Comparison of ENCODE assay signal across 9 cellular contexts in the genomic region with DNA sequence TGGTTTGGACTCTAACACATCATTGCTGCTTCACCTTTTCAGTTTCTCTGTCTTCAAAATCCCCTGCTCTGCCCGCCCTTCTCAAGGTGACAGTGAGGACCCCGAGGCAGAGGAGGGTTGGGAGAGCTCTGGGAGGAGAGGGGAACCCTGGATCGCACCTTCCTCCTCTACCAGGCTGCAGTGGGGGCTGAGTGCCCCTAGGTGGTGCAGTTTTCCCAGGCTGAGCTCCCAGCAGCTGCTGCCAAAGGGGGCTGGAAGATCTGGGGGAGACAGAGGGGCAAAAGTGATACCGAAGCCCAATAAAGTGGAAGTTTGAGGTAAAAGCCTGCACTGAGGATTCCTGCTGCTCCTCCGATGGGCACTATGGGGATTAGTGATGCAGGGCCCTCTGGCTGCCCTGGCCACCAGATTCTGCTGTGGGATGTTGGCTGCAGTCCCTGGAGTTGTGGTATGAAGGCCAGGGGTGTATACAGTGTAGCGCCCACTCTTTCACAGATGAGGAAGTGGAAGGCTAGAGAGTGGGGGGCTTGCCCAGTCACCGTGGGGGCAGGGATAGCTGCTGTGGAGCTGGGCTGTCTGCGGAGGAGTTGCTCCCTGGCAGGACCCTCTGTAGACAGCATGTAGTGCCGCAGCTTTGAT. TPM values are rescaled to one million over a fixed set of nuclear protein-coding genes. Genes with fewer than 3 reads are reported as not detected.
A peak's percentile ranks its signal among the peaks of the same experiment; 100 is the strongest.
DNase-seq lines count a peak whose midpoint lies in the region; ATAC-seq, FAIRE-seq and TF ChIP-seq lines count a peak whose summit lies in the region.
"Had no signal": no experiment of that assay in that cellular context is flagged by ENCODE, and none has a peak within 500 bp of the region (broad histone marks: within the 10 kb centered on the region; RNA-seq: fewer than 3 reads in every experiment).

No MANE protein-coding gene starts in this region.

- intact Hi-C loops in mammary epithelial cell (cut with micrococcal nuclease): loop anchor here (1.0 kb wide), 2 partner anchors 135 to 150 kb away; no protein-coding TSS in a partner anchor
- intact Hi-C loops in right lobe of liver (cut with DNase I): loop anchor here in 1 of 2 donors (5.0 kb wide), 1 partner anchor 130 kb away; no protein-coding TSS in a partner anchor

- CTCF ChIA-PET in mammary epithelial cell (lab: Charles Lee; ENCODE audit: low non-redundant PET): interaction anchor here (0.5 to 0.9 kb wide), 3 partner anchors 100 to 152 kb away, joined by 3 to 6 read pairs (median 4); no protein-coding TSS in a partner anchor

- H3K4me1 ChIP-seq in mammary epithelial cell (ENCODE audit: insufficient read depth, low read length): no peaks in the 10 kb centered on the region
- no peaks in the 10 kb centered on the region for H3K4me1 ChIP-seq in right lobe of liver
- H3K4me1 ChIP-seq in thoracic aorta (ENCODE audit: control insufficient read depth in 1 of 2, low read depth in 2 of 2): no peaks in the 10 kb centered on the region

- H3K36me3 ChIP-seq in mammary epithelial cell (ENCODE audit: insufficient read depth, low read length): no peaks in the 10 kb centered on the region
- H3K36me3 ChIP-seq in right lobe of liver: no peaks in the 10 kb centered on the region
- H3K36me3 ChIP-seq in thoracic aorta: no peaks in the 10 kb centered on the region

- 41% methylated on average over 5 of the region's 9 CpGs for WGBS in mammary epithelial cell (ENCODE audit: low coverage, missing lambda C conversion rate)
- 19% methylated on average over 4 of the region's 9 CpGs for WGBS in right lobe of liver (ENCODE audit: insufficient coverage, low coverage, low lambda C conversion rate, missing lambda C conversion rate)

- H3K27ac ChIP-seq in mammary epithelial cell (ENCODE audit: insufficient read depth, low read depth, low read length): no peak overlapping the region
- H3K27ac ChIP-seq in right lobe of liver: no peak overlapping the region
- H3K27ac ChIP-seq in thoracic aorta: no peak overlapping the region

- H4K20me1 ChIP-seq in mammary epithelial cell (ENCODE audit: insufficient read depth, low read length): no peaks in the 10 kb centered on the region

- H2AFZ ChIP-seq in mammary epithelial cell (ENCODE audit: low read depth, low read length): no peak overlapping the region

- dilution Hi-C loops in mammary epithelial cell (cut with HindIII; ENCODE audit: low sequenced_read_pairs): loop anchor here (25.0 kb wide), 1 partner anchor 130 kb away; no protein-coding TSS in a partner anchor

- H3K9me3 ChIP-seq in mammary epithelial cell (replicated peaks; ENCODE audit: insufficient read depth, low read length) (no peaks in the 10 kb centered on the region), right lobe of liver (no peaks in the 10 kb centered on the region), thoracic aorta (no peaks in the 10 kb centered on the region)

- no peaks in the 10 kb centered on the region for H3K79me2 ChIP-seq in mammary epithelial cell (ENCODE audit: insufficient read depth, low read length)

- H3K27me3 ChIP-seq in mammary epithelial cell (ENCODE audit: insufficient read depth, low read length): no peaks in the 10 kb centered on the region
- no peaks in the 10 kb centered on the region for H3K27me3 ChIP-seq in right lobe of liver
- no peaks in the 10 kb centered on the region for H3K27me3 ChIP-seq in thoracic aorta (replicated peaks; ENCODE audit: insufficient read depth)

- no TSS peak for BruUV-seq in mammary epithelial cell (replicated peaks; lab: Mats Ljungman, UMichigan)

- H3K4me2 ChIP-seq in mammary epithelial cell (ENCODE audit: insufficient read depth, low read depth, low read length): no peak overlapping the region

- DNase-seq in CD1c-positive myeloid dendritic cell (ENCODE audit: extremely low spot score) (peak; percentile 41), H54 (ENCODE audit: insufficient read length, low spot score) (peak; percentile 62), RPMI8226 (peak; percentile 52), mammary epithelial cell (peak; percentile 9), right lobe of liver (peak in 2 of 3 donors; percentile 28 to 57), thoracic aorta (ENCODE audit: low spot score) (no peak), mesenteric fat pad (ENCODE audit: low spot score) (no peak)

- H3K4me3 ChIP-seq in mammary epithelial cell (replicated peaks in 1 of 3; ENCODE audit: insufficient read depth in 1 of 3, low read depth in 2 of 3, low read length in 3 of 3): no peak overlapping the region
- H3K4me3 ChIP-seq in right lobe of liver: no peak overlapping the region
- H3K4me3 ChIP-seq in thoracic aorta: no peak overlapping the region

- TF ChIP-seq CTCF in mammary epithelial cell (conservative IDR thresholded peaks at IDR 0.05 in 1 of 2, IDR thresholded peaks at IDR 0.05 in 1 of 2; ENCODE audit: extremely low read depth in 1 of 2, insufficient read depth in 1 of 2, low read depth in 1 of 2, low read length in 2 of 2) (peak; percentile 76 to 96), right lobe of liver (IDR thresholded peaks at IDR 0.05) (peak; percentile 58 to 71 (median 68)), thoracic aorta (IDR thresholded peaks at IDR 0.05) (peak; percentile 83)

- TF ChIP-seq POLR2A in H54 (IDR thresholded peaks at IDR 0.05; ENCODE audit: low read depth, low read length) (no peak), right lobe of liver (IDR thresholded peaks at IDR 0.05) (no peak)

- no peak for FAIRE-seq in H54 (lab: Jason Lieb, UNC)
- FAIRE-seq: frontal cortex had no signal

- no peak overlapping the region for H3K9ac ChIP-seq in mammary epithelial cell (ENCODE audit: insufficient read depth, low read length)

- ATAC-seq in right lobe of liver: peak; percentile 67 to 77 (median 70)
- ATAC-seq in thoracic aorta (ENCODE audit: insufficient number of reproducible peaks, low FRiP score, low read depth): no peak
- ATAC-seq in HG03565 (IDR thresholded peaks at IDR 0.05; ENCODE audit: unreplicated experiment): no peak

- in situ Hi-C loops in mammary epithelial cell (cut with MboI; ENCODE audit: low sequenced_read_pairs in 2 of 2): loop anchor here in 1 of 2 donors (25.0 kb wide), 1 partner anchor 130 kb away; no protein-coding TSS in a partner anchor

RNA-seq across cellular contexts. Expression of gene SCMH1, which starts 40.7 kb away (rescaled TPM):
- 10 to 100 TPM; 19.2 to 32.1 TPM for total RNA-seq in mammary epithelial cell
- 23.3 TPM for polyA plus RNA-seq in mammary epithelial cell
- polyA minus RNA-seq in mammary epithelial cell: 35.8 TPM
- total RNA-seq in right lobe of liver: 10 to 100 TPM in 4 of 6 experiments, 1 to 10 TPM in 2; 6.6 to 16.9 (median 13.1) TPM
- total RNA-seq in thoracic aorta: 10 to 100 TPM; 41.7 to 65.9 TPM
- total RNA-seq in mesenteric fat pad: 35.8 TPM

Comparison
In these comparisons a context has a peak if more than half of its experiments do, and no peak if none do; other contexts are left out.
1. DNase-seq: peak in CD1c-positive myeloid dendritic cell (single experiment), H54 (single experiment), RPMI8226 (single experiment), mammary epithelial cell (single experiment) and right lobe of liver (2 of 3); none in thoracic aorta (single experiment) and mesenteric fat pad (single experiment).
2. ATAC-seq: peak in right lobe of liver (4 of 4); none in thoracic aorta (single experiment) and HG03565 (single experiment).
3. Peak in every context shown above with its lines, with median percentiles within 50 percentile points of each other: CTCF ChIP-seq.